ENCODE assay signal across 10 cellular contexts in the genomic region with DNA sequence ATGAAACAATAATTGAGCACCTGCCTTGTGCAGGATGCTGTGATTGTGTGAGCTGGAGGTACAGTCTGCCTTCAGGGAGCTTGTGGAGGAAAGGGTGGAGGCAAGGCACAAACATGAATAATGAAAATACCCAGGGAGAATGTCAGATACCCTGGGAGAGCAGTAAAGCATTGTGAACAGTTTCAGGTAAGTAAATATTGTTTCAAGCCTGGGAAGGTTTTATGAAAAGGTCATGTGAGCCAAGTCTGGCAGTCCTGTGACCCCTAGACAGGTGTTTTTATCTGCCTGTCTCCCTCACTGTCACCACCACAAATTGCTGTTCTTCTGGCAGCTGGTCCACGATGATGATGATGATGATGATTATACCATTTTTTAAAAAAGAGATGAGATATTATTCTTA. TPM values are rescaled to one million over a fixed set of nuclear protein-coding genes. Genes with fewer than 3 reads are reported as not detected.
DNase-seq lines count a peak whose midpoint lies in the region; ATAC-seq, FAIRE-seq and TF ChIP-seq lines count a peak whose summit lies in the region.
"Had no signal": no experiment of that assay in that cellular context is flagged by ENCODE, and none has a peak within 500 bp of the region (broad histone marks: within the 10 kb centered on the region; RNA-seq: fewer than 3 reads in every experiment).

No MANE protein-coding gene starts in this region.

- no peak overlapping the region for H3K4me3 ChIP-seq in HCT116 (replicated peaks in 1 of 2; ENCODE audit: low read depth in 1 of 2, low read length in 2 of 2)
- H3K4me3 ChIP-seq in Panc1 (ENCODE audit: low read depth in 2 of 2, low read length in 2 of 2): no peak overlapping the region
- H3K4me3 ChIP-seq in HepG2 (replicated peaks in 1 of 3; ENCODE audit: insufficient read depth in 1 of 3, low read depth in 2 of 3, low read length in 3 of 3): no peak overlapping the region
- H3K4me3 ChIP-seq in suprapubic skin: no peak overlapping the region

- in situ Hi-C loops in Panc1 (cut with HindIII; ENCODE audit: low pct_unique_long_range_greater_than_20kb, low sequenced_read_pairs): no loop called here
- in situ Hi-C loops in HepG2 (cut with HindIII; ENCODE audit: extremely low pct_ligation_motif_present, low pct_unique_long_range_greater_than_20kb): no loop called here

- no peak overlapping the region for H3K4me3 Mint-ChIP-seq in activated T-cell treated with anti-CD3 and anti-CD28 coated beads, Interleukin-2, amount 50 U/mL, for 4 hours
- H3K4me3 Mint-ChIP-seq: activated CD4-positive, alpha-beta T cell treated with anti-CD3 and anti-CD28 coated beads, Interleukin-2, amount 10 ng/mL, durations not matched to agents 24 days and 14 days had no signal

- BruUV-seq in HCT116 (replicated peaks; lab: Mats Ljungman, UMichigan) (no TSS peak), Panc1 (replicated peaks; lab: Mats Ljungman, UMichigan) (no TSS peak), HepG2 (replicated peaks; lab: Mats Ljungman, UMichigan) (no TSS peak)

- no peaks in the 10 kb centered on the region for H3K27me3 ChIP-seq in HCT116 (ENCODE audit: insufficient read depth, low read length)
- H3K27me3 ChIP-seq in Panc1 (ENCODE audit: control insufficient read depth, insufficient read depth, low read length): no peaks in the 10 kb centered on the region
- no peaks in the 10 kb centered on the region for H3K27me3 ChIP-seq in HepG2 (ENCODE audit: control insufficient read depth in 1 of 2, insufficient read depth in 2 of 2, low read length in 2 of 2)
- H3K27me3 ChIP-seq in suprapubic skin: no peaks in the 10 kb centered on the region

- no peaks in the 10 kb centered on the region for H3K9me3 Mint-ChIP-seq in activated T-cell treated with anti-CD3 and anti-CD28 coated beads, Interleukin-2, amount 50 U/mL, for 4 hours
- H3K9me3 Mint-ChIP-seq: activated CD4-positive, alpha-beta T cell treated with anti-CD3 and anti-CD28 coated beads, Interleukin-2, amount 10 ng/mL, durations not matched to agents 24 days and 14 days had no signal

- H3K4me1 ChIP-seq in HCT116 (ENCODE audit: control insufficient read depth in 1 of 2, insufficient read depth in 2 of 2, low read length in 2 of 2): peaks cover 14 to 21% of the 10 kb centered on the region in 2 experiments
- peaks cover 6% of the 10 kb centered on the region; the same call in 1 of the 2 replicates for H3K4me1 ChIP-seq in Panc1 (ENCODE audit: control insufficient read depth, insufficient read depth, low read length)
- H3K4me1 ChIP-seq in HepG2 (ENCODE audit: insufficient read depth, low read length): peaks cover 43% of the 10 kb centered on the region
- peaks cover 43% of the 10 kb centered on the region for H3K4me1 ChIP-seq in suprapubic skin

- no peaks in the 10 kb centered on the region for H3K9me3 ChIP-seq in HCT116 (ENCODE audit: control insufficient read depth in 1 of 2, insufficient read depth in 1 of 2, low read depth in 1 of 2, low read length in 2 of 2)
- no peaks in the 10 kb centered on the region for H3K9me3 ChIP-seq in Panc1 (ENCODE audit: control insufficient read depth, insufficient read depth, low read depth, low read length)
- no peaks in the 10 kb centered on the region for H3K9me3 ChIP-seq in HepG2 (ENCODE audit: low read length)
- no peaks in the 10 kb centered on the region for H3K9me3 ChIP-seq in suprapubic skin

- H3K9me2 ChIP-seq in HCT116 (ENCODE audit: insufficient read depth): no peaks in the 10 kb centered on the region

- H3K27me3 Mint-ChIP-seq in activated T-cell treated with anti-CD3 and anti-CD28 coated beads, Interleukin-2, amount 50 U/mL, for 4 hours (ENCODE audit: low read depth): no peaks in the 10 kb centered on the region
- H3K27me3 Mint-ChIP-seq: activated CD4-positive, alpha-beta T cell treated with anti-CD3 and anti-CD28 coated beads, Interleukin-2, amount 10 ng/mL, durations not matched to agents 24 days and 14 days had no signal

- no peak overlapping the region for H3K9ac ChIP-seq in HCT116 (ENCODE audit: low read length)
- no peak overlapping the region for H3K9ac ChIP-seq in HepG2 (ENCODE audit: insufficient read depth, low read depth, low read length)

- intact Hi-C loops in HCT116 (cut with micrococcal nuclease): no loop called here
- intact Hi-C loops in Panc1 (cut with micrococcal nuclease; ENCODE audit: unreplicated experiment): no loop called here
- intact Hi-C loops in HepG2 (cut with micrococcal nuclease; ENCODE audit: unreplicated experiment): no loop called here

- H2AFZ ChIP-seq in HCT116 (ENCODE audit: low read depth, low read length, poor library complexity, severe bottlenecking): no peak overlapping the region
- no peak overlapping the region for H2AFZ ChIP-seq in HepG2 (ENCODE audit: low read length)

- peaks cover 20 to 37% of the 10 kb centered on the region in 2 experiments for H3K36me3 ChIP-seq in HCT116 (ENCODE audit: control insufficient read depth in 1 of 2, insufficient read depth in 2 of 2, low read length in 2 of 2)
- H3K36me3 ChIP-seq in Panc1 (ENCODE audit: control insufficient read depth, insufficient read depth, low read length): no peaks in the 10 kb centered on the region; the same call in 1 of the 2 replicates
- H3K36me3 ChIP-seq in HepG2 (replicated peaks in 1 of 2; ENCODE audit: control insufficient read depth in 1 of 2, insufficient read depth in 2 of 2, low read length in 2 of 2): peaks cover 8 to 39% of the 10 kb centered on the region in 2 experiments
- H3K36me3 ChIP-seq in suprapubic skin: peaks cover 5% of the 10 kb centered on the region

- TF ChIP-seq POLR2A in HCT116 (IDR thresholded peaks at IDR 0.05; ENCODE audit: borderline replicate concordance, extremely low read depth, insufficient read depth, insufficient read length) (no peak), HepG2 (IDR thresholded peaks at IDR 0.05; ENCODE audit: insufficient read depth in 1 of 2, low read depth in 2 of 2, low read length in 2 of 2) (no peak), suprapubic skin (IDR thresholded peaks at IDR 0.05) (no peak)

- RAD21 ChIA-PET in HCT116 (lab: Charles Lee; ENCODE audit: low non-redundant PET in 1 of 2, low total read pairs in 2 of 2, uncharacterized antibody in 2 of 2, unreplicated experiment in 2 of 2): no interaction called here

- DNase-seq in HCT116 (ENCODE audit: low read depth, low spot score): no peak
- no peak for DNase-seq in Panc1 (ENCODE audit: low read depth, low spot score)
- DNase-seq in HepG2 (ENCODE audit: low spot score): peak; percentile 46
- no peak for DNase-seq in suprapubic skin (ENCODE audit: low spot score in 2 of 2)
- DNase-seq in cerebellum (ENCODE audit: low spot score): no peak
- no peak for DNase-seq in activated T-cell treated with anti-CD3 and anti-CD28 coated beads, Interleukin-2, amount 50 U/mL, for 4 hours
- DNase-seq: activated CD4-positive, alpha-beta T cell treated with anti-CD3 and anti-CD28 coated beads, Interleukin-2, amount 10 ng/mL, durations not matched to agents 24 days and 14 days; stimulated activated CD4-positive, alpha-beta T cell treated with anti-CD3 and anti-CD28 coated beads, Interleukin-2, amount 100 ng/mL, for 24 hours had no signal

- H3K4me2 ChIP-seq in HCT116 (ENCODE audit: low read length) (no peak overlapping the region), HepG2 (ENCODE audit: low read depth, low read length) (no peak overlapping the region)

- no peak for FAIRE-seq in HepG2 (lab: Jason Lieb, UNC)

- H3K4me1 Mint-ChIP-seq in activated T-cell treated with anti-CD3 and anti-CD28 coated beads, Interleukin-2, amount 50 U/mL, for 4 hours (ENCODE audit: low read depth): peaks cover 65% of the 10 kb centered on the region

- CTCF ChIA-PET in HCT116 (lab: Charles Lee): no interaction called here
- CTCF ChIA-PET in Panc1 (lab: Charles Lee): no interaction called here
- CTCF ChIA-PET in HepG2 (lab: Yijun Ruan, JAX; ENCODE audit: low intra/inter-chr PET ratio, low total read pairs): no interaction called here

- peak overlapping the region; percentile 37; the same call in 1 of the 2 replicates for H3K27ac ChIP-seq in HCT116 (ENCODE audit: low read depth, low read length)
- H3K27ac ChIP-seq in Panc1 (ENCODE audit: low read length): peak overlapping the region; percentile 23; the same call in 1 of the 2 replicates
- H3K27ac ChIP-seq in HepG2 (ENCODE audit: extremely low read length, insufficient read depth, low read length): peak overlapping the region; percentile 7
- H3K27ac ChIP-seq in suprapubic skin: peak overlapping the region; percentile 79

- ATAC-seq in HCT116: no peak
- ATAC-seq in Panc1: no peak
- peak; percentile 49; the same call in 2 of the 3 replicates for ATAC-seq in HepG2
- ATAC-seq in activated T-cell treated with anti-CD3 and anti-CD28 coated beads, Interleukin-2, amount 50 U/mL, for 4 hours: no peak
- no peak for ATAC-seq in HG02885 (IDR thresholded peaks at IDR 0.05; ENCODE audit: poor library complexity, unreplicated experiment)
- ATAC-seq: activated naive CD4-positive, alpha-beta T cell treated with anti-CD3 and anti-CD28 coated beads, Interleukin-2, amount 50 U/mL, for 72 hours had no signal

- H3K79me2 ChIP-seq in HCT116 (ENCODE audit: insufficient read depth, low read length) (peaks cover 89% of the 10 kb centered on the region), HepG2 (ENCODE audit: insufficient read depth, low read length) (peaks cover 35% of the 10 kb centered on the region)

- no peaks in the 10 kb centered on the region for H4K20me1 ChIP-seq in HCT116 (ENCODE audit: insufficient read depth)
- H4K20me1 ChIP-seq in HepG2 (ENCODE audit: insufficient read depth, low read length): peaks cover 3% of the 10 kb centered on the region; the same call in 1 of the 2 replicates

- 53% methylated on average over 1 of the region's 1 CpG for WGBS in HepG2 (ENCODE audit: low lambda C conversion rate)
- WGBS in suprapubic skin: 70% methylated on average over 1 of the region's 1 CpG

- TF ChIP-seq RAD21 in HCT116 (IDR thresholded peaks at IDR 0.05; ENCODE audit: low read depth) (no peak), HepG2 (CRISPR knock-in tag; IDR thresholded peaks at IDR 0.05) (no peak)

- TF ChIP-seq EP300 in HepG2 (IDR thresholded peaks at IDR 0.05; ENCODE audit: low read depth in 2 of 2, low read length in 2 of 2) (no peak), HepG2 (CRISPR knock-in tag; IDR thresholded peaks at IDR 0.05; ENCODE audit: borderline replicate concordance) (no peak), suprapubic skin (IDR thresholded peaks at IDR 0.05) (no peak)

- POLR2A ChIA-PET in HCT116 (lab: Charles Lee) (no interaction called here), Panc1 (lab: Charles Lee) (no interaction called here), HepG2 (lab: Yijun Ruan, JAX) (interaction anchor here (1.1 kb wide), 1 partner anchor 12 kb away, joined by 3 read pairs; no protein-coding TSS in a partner anchor)

- peaks cover 20% of the 10 kb centered on the region for H3K36me3 Mint-ChIP-seq in activated T-cell treated with anti-CD3 and anti-CD28 coated beads, Interleukin-2, amount 50 U/mL, for 4 hours (ENCODE audit: insufficient read depth)

- TF ChIP-seq CTCF in HCT116 (IDR thresholded peaks at IDR 0.05 in 2 of 3, conservative IDR thresholded peaks at IDR 0.05 in 1 of 3; ENCODE audit: borderline replicate concordance in 1 of 3, insufficient read depth in 1 of 3, low read depth in 2 of 3, low read length in 2 of 3): no peak
- TF ChIP-seq CTCF in Panc1 (IDR thresholded peaks at IDR 0.05): no peak
- no peak for TF ChIP-seq CTCF in HepG2 (CRISPR knock-in tag; IDR thresholded peaks at IDR 0.05)
- no peak for TF ChIP-seq CTCF in suprapubic skin (IDR thresholded peaks at IDR 0.05)

RNA-seq across cellular contexts. Expression of gene SPECC1L, which starts 32.0 kb away (rescaled TPM):
- total RNA-seq in HCT116 (2021; ENCODE audit: unreplicated experiment): 40.8 TPM
- polyA plus RNA-seq in HCT116 (2012): 9.6 and 11.5 TPM in 2 replicates
- 43.3 TPM for total RNA-seq in Panc1 (2021; ENCODE audit: unreplicated experiment)
- 17.7 TPM for polyA plus RNA-seq in Panc1 (2012; ENCODE audit: insufficient read length)
- total RNA-seq in HepG2 (2016; rRNA removed; fragmentation: Illumina TruSeq; extraction: Trizol): 30.3 and 40.2 TPM in 2 replicates
- 12.7 and 19.1 TPM in 2 replicates for total RNA-seq in HepG2 (2016; cell fraction: cytosol; rRNA removed; fragmentation: Illumina TruSeq; extraction: Trizol; ENCODE audit: low read depth)
- 29.7 and 36.7 TPM in 2 replicates for total RNA-seq in HepG2 (2016; cell fraction: insoluble cytoplasmic fraction; rRNA removed; fragmentation: Illumina TruSeq; extraction: Trizol)
- 23.5 and 24.7 TPM in 2 replicates for total RNA-seq in HepG2 (2016; cell fraction: membrane; rRNA removed; fragmentation: Illumina TruSeq; extraction: Trizol)
- total RNA-seq in HepG2 (2016; cell fraction: nucleus; rRNA removed; fragmentation: Illumina TruSeq; extraction: Trizol): 33.2 and 38.0 TPM in 2 replicates
- 14.1 and 16.9 TPM in 2 replicates for polyA plus RNA-seq in HepG2 (2011; rRNA removed)
- polyA plus RNA-seq in HepG2 (2011; cell fraction: cytosol; rRNA removed): 12.5 and 14.6 TPM in 2 replicates
- 19.0 TPM in 2 replicates for polyA plus RNA-seq in HepG2 (2011; cell fraction: nucleus; rRNA removed)
- polyA plus RNA-seq in HepG2 (2012): 20.4 and 20.6 TPM in 2 replicates
- 1.7 and 1.8 TPM in 2 replicates for polyA plus RNA-seq in HepG2 (2016; cell fraction: cytosol; fragmentation: Illumina TruSeq; extraction: Trizol; ENCODE audit: low read depth)
- 19.1 and 20.8 TPM in 2 replicates for polyA plus RNA-seq in HepG2 (2016; cell fraction: insoluble cytoplasmic fraction; fragmentation: Illumina TruSeq; extraction: Trizol; ENCODE audit: low read depth)
- 5.1 and 5.2 TPM in 2 replicates for polyA plus RNA-seq in HepG2 (2016; cell fraction: membrane; fragmentation: Illumina TruSeq; extraction: Trizol; ENCODE audit: low read depth)
- polyA plus RNA-seq in HepG2 (2016; cell fraction: nucleus; fragmentation: Illumina TruSeq; extraction: Trizol; ENCODE audit: insufficient read depth, low read depth): 22.8 and 26.2 TPM in 2 replicates
- 22.4 and 26.6 TPM in 2 replicates for polyA minus RNA-seq in HepG2 (2011; rRNA and poly(A)+ RNA removed; ENCODE audit: low replicate concordance)
- polyA minus RNA-seq in HepG2 (2011; cell fraction: cytosol; rRNA and poly(A)+ RNA removed): 16.9 and 23.3 TPM in 2 replicates
- polyA minus RNA-seq in HepG2 (2011; cell fraction: nucleus; rRNA and poly(A)+ RNA removed): 43.5 and 49.4 TPM in 2 replicates
- 10 to 100 TPM; 15.7 to 28.5 (median 21.4) TPM for total RNA-seq in suprapubic skin
- 45.8 TPM for total RNA-seq in cerebellum
- 10 to 100 TPM; 31.4 to 33.6 (median 33.1) TPM for total RNA-seq in activated T-cell treated with anti-CD3 and anti-CD28 coated beads, Interleukin-2, amount 50 U/mL, for 4 hours

RNA-seq across cellular contexts. Expression of gene GGT5, which starts 57.7 kb away (rescaled TPM):
- total RNA-seq in HCT116 (2021; ENCODE audit: unreplicated experiment) (0.57 TPM), Panc1 (2021; ENCODE audit: unreplicated experiment) (3.6 TPM), HepG2 (2016; rRNA removed; fragmentation: Illumina TruSeq; extraction: Trizol) (0.35 and 0.69 TPM in 2 replicates), suprapubic skin (10 to 100 TPM; 13.4 to 38.8 (median 17.5) TPM), cerebellum (2.3 TPM)
- polyA plus RNA-seq in HCT116 (2012): 0.14 and 0.42 TPM in 2 replicates
- polyA plus RNA-seq in Panc1 (2012; ENCODE audit: insufficient read length): 3.3 TPM
- total RNA-seq in HepG2 (2016; cell fraction: cytosol; rRNA removed; fragmentation: Illumina TruSeq; extraction: Trizol; ENCODE audit: low read depth): not detected in 2 replicates
- 0.15 and 0.56 TPM in 2 replicates for total RNA-seq in HepG2 (2016; cell fraction: insoluble cytoplasmic fraction; rRNA removed; fragmentation: Illumina TruSeq; extraction: Trizol)
- total RNA-seq in HepG2 (2016; cell fraction: membrane; rRNA removed; fragmentation: Illumina TruSeq; extraction: Trizol): 0.15 and 0.17 TPM in 2 replicates
- 0.34 and 0.96 TPM in 2 replicates for total RNA-seq in HepG2 (2016; cell fraction: nucleus; rRNA removed; fragmentation: Illumina TruSeq; extraction: Trizol)
- polyA plus RNA-seq in HepG2 (2011; rRNA removed): 2.1 and 3.1 TPM in 2 replicates
- polyA plus RNA-seq in HepG2 (2011; cell fraction: cytosol; rRNA removed): 2.3 and 3.5 TPM in 2 replicates
- polyA plus RNA-seq in HepG2 (2011; cell fraction: nucleus; rRNA removed): 13.6 and 29.0 TPM in 2 replicates
- polyA plus RNA-seq in HepG2 (2012): 0.55 and 1.0 TPM in 2 replicates
- 0.11 and 0.16 TPM in 2 replicates for polyA plus RNA-seq in HepG2 (2016; cell fraction: cytosol; fragmentation: Illumina TruSeq; extraction: Trizol; ENCODE audit: low read depth)
- polyA plus RNA-seq in HepG2 (2016; cell fraction: insoluble cytoplasmic fraction; fragmentation: Illumina TruSeq; extraction: Trizol; ENCODE audit: low read depth): 0.19 TPM in 1 of 2 replicates, not detected in the other
- polyA plus RNA-seq in HepG2 (2016; cell fraction: membrane; fragmentation: Illumina TruSeq; extraction: Trizol; ENCODE audit: low read depth): 0.35 TPM in 1 of 2 replicates, not detected in the other
- 2.3 and 3.8 TPM in 2 replicates for polyA plus RNA-seq in HepG2 (2016; cell fraction: nucleus; fragmentation: Illumina TruSeq; extraction: Trizol; ENCODE audit: insufficient read depth, low read depth)
- polyA minus RNA-seq in HepG2 (2011; rRNA and poly(A)+ RNA removed; ENCODE audit: low replicate concordance): 0.42 and 7.4 TPM in 2 replicates
- polyA minus RNA-seq in HepG2 (2011; cell fraction: cytosol; rRNA and poly(A)+ RNA removed): 1.7 and 1.8 TPM in 2 replicates
- 2.4 and 3.9 TPM in 2 replicates for polyA minus RNA-seq in HepG2 (2011; cell fraction: nucleus; rRNA and poly(A)+ RNA removed)
- under 1 TPM in 2 of 3 donors, not detected in 1; 0.11 to 0.19 TPM for total RNA-seq in activated T-cell treated with anti-CD3 and anti-CD28 coated beads, Interleukin-2, amount 50 U/mL, for 4 hours

Comparison
In these comparisons a context has a peak if more than half of its experiments do, and no peak if none do; other contexts are left out.
1. H3K27ac ChIP-seq: peak in every context shown above with its lines; median percentile 79 in suprapubic skin; 37 in HCT116; 23 in Panc1; 7 in HepG2.